Comparison of ENCODE assay signal across 16 cellular contexts in genomic region chr1:51969038-51969705, GRCh38. TPM values are rescaled to one million over a fixed set of nuclear protein-coding genes. Genes with fewer than 3 reads are reported as not detected.
A peak's percentile ranks its signal among the peaks of the same experiment; 100 is the strongest.
DNase-seq lines count a peak whose midpoint lies in the region; ATAC-seq and TF ChIP-seq lines count a peak whose summit lies in the region.
"Had no signal": no experiment of that assay in that cellular context is flagged by ENCODE, and none has a peak within 500 bp of the region (broad histone marks: within the 10 kb centered on the region; RNA-seq: fewer than 3 reads in every experiment).

No MANE protein-coding gene starts in this region.

- H3K4ac ChIP-seq in neuronal stem cell (ENCODE audit: low read length): no peak overlapping the region

- no peak overlapping the region for H3K18ac ChIP-seq in neuronal stem cell (ENCODE audit: low read length)

- no peak overlapping the region for H2AFZ ChIP-seq in neuronal stem cell (ENCODE audit: low read length)

- H3K27me3 Mint-ChIP-seq in endodermal cell (ENCODE audit: insufficient read depth): no peaks in the 10 kb centered on the region

- no peak overlapping the region for H3K14ac ChIP-seq in neuronal stem cell (ENCODE audit: low read length)

- peaks cover 60% of the 10 kb centered on the region for H3K36me3 Mint-ChIP-seq in endodermal cell (ENCODE audit: low read depth)
- H3K36me3 Mint-ChIP-seq: stimulated activated naive B cell treated with anti-CD40 and anti-IgM and Interleukin-4, amounts not matched to agents 10 μg/mL and 1 μg/mL and 100 μg/mL, for 72 hours had no signal

- no peak overlapping the region for H2BK120ac ChIP-seq in neuronal stem cell (ENCODE audit: low read depth, low read length)

- H2AK5ac ChIP-seq in neuronal stem cell (ENCODE audit: low read depth, low read length): no peak overlapping the region

- no peak overlapping the region for H2BK15ac ChIP-seq in neuronal stem cell (ENCODE audit: low read length)

- H3K9ac ChIP-seq in endodermal cell (ENCODE audit: extremely low read depth, low read length, poor library complexity, severe bottlenecking) (peak overlapping the region; percentile 32), neuronal stem cell (ENCODE audit: low read depth, low read length, poor library complexity) (no peak overlapping the region)

- H3K4me1 Mint-ChIP-seq in endodermal cell: peaks cover 40% of the 10 kb centered on the region

- H3K4me1 ChIP-seq in endodermal cell (ENCODE audit: control insufficient read depth, insufficient read depth, low read length) (peaks cover 24% of the 10 kb centered on the region), neuronal stem cell (ENCODE audit: control insufficient read depth in 2 of 2, insufficient read depth in 1 of 2, low read depth in 1 of 2, low read length in 2 of 2) (peaks cover 2 to 4% of the 10 kb centered on the region in 2 donors)
- H3K4me1 ChIP-seq: left lung had no signal

- H3K23ac ChIP-seq in neuronal stem cell (ENCODE audit: low read depth, low read length, poor library complexity): no peak overlapping the region

- H2BK5ac ChIP-seq in neuronal stem cell (ENCODE audit: low read length): no peak overlapping the region

- no peak overlapping the region for H4K8ac ChIP-seq in neuronal stem cell (ENCODE audit: low read depth, low read length)

- no peak overlapping the region for H4K91ac ChIP-seq in neuronal stem cell (ENCODE audit: low read depth, low read length, poor library complexity)

- H3K79me1 ChIP-seq in neuronal stem cell (ENCODE audit: low read depth, low read length): no peaks in the 10 kb centered on the region

- H3K36me3 ChIP-seq in endodermal cell (ENCODE audit: control insufficient read depth, insufficient read depth, low read length) (peaks cover 59% of the 10 kb centered on the region), neuronal stem cell (replicated peaks in 1 of 2; ENCODE audit: control insufficient read depth in 2 of 2, insufficient read depth in 2 of 2, low read length in 2 of 2) (peaks cover 0 to 2% of the 10 kb centered on the region in 2 donors)
- H3K36me3 ChIP-seq: left lung, neutrophil had no signal

- H3K27ac ChIP-seq in endodermal cell (ENCODE audit: low read depth, low read length) (no peak overlapping the region), neuronal stem cell (replicated peaks; ENCODE audit: low read length) (no peak overlapping the region)
- H3K27ac ChIP-seq: C4-2B, left lung, neutrophil had no signal

- H2BK12ac ChIP-seq in neuronal stem cell (ENCODE audit: low read length): no peak overlapping the region

- WGBS in endodermal cell (ENCODE audit: insufficient coverage in 1 of 2, insufficient read length in 1 of 2), 2 experiments: 95 to 96% methylated on average over 3 to 7 of the region's 8 CpGs
- no CpG with 5 or more reads among the region's 8 CpGs for WGBS in neuronal stem cell (ENCODE audit: extremely low coverage in 2 of 2, insufficient read length in 2 of 2, insufficient replicate concordance in 1 of 2), 2 donors

- DNase-seq in AG09319 (ENCODE audit: extremely low read depth, low read depth): peak; percentile 62
- peak; percentile 91 for DNase-seq in LHCN-M2 (ENCODE audit: low read depth)
- no peak for DNase-seq in endodermal cell
- peak; percentile 74 for DNase-seq in mucosa of gallbladder (ENCODE audit: low spot score)
- DNase-seq in neuronal stem cell (ENCODE audit: low spot score): no peak
- no peak for DNase-seq in NCI-H510A (lab: John Stamatoyannopoulos, UW)
- DNase-seq: activated CD4-positive, alpha-beta T cell treated with anti-CD3 and anti-CD28 coated beads, Interleukin-2, amount 50 U/mL, for 1 hour; left lung; NCI-H2029 treated with DMSO at 0.1 percent for 48 hours; stimulated activated naive B cell treated with anti-CD40 and anti-IgM and Interleukin-4, amounts not matched to agents 10 μg/mL and 1 μg/mL and 100 μg/mL, for 72 hours; SW 1271 had no signal

- H3K27me3 ChIP-seq in endodermal cell (ENCODE audit: control insufficient read depth, insufficient read depth, low read length, poor library complexity, severe bottlenecking): no peaks in the 10 kb centered on the region
- no peaks in the 10 kb centered on the region for H3K27me3 ChIP-seq in neuronal stem cell (ENCODE audit: control insufficient read depth in 3 of 3, insufficient read depth in 3 of 3, low read depth in 1 of 3, low read length in 3 of 3)

- peak overlapping the region; percentile 41 for H3K4me3 ChIP-seq in endodermal cell (ENCODE audit: low read length)
- H3K4me3 ChIP-seq in neuronal stem cell (ENCODE audit: low read length in 2 of 2): no peak overlapping the region
- H3K4me3 ChIP-seq: K562, left lung had no signal

- TF ChIP-seq CTCF in AG09319 (IDR thresholded peaks at IDR 0.05; ENCODE audit: low read depth, low read length): no peak
- no peak for TF ChIP-seq CTCF in endodermal cell (conservative IDR thresholded peaks at IDR 0.05)

- H3K4me2 ChIP-seq in neuronal stem cell (ENCODE audit: insufficient read depth, low read length, poor library complexity, severe bottlenecking): no peak overlapping the region

- H3K9me3 ChIP-seq in endodermal cell (ENCODE audit: control insufficient read depth, low read length) (peaks cover 5% of the 10 kb centered on the region), neuronal stem cell (replicated peaks in 1 of 2; ENCODE audit: control insufficient read depth in 2 of 2, insufficient read depth in 1 of 2, low read depth in 1 of 2, low read length in 2 of 2) (no peaks in the 10 kb centered on the region)
- H3K9me3 ChIP-seq: left lung, neutrophil had no signal

- H3K27ac Mint-ChIP-seq in endodermal cell: peak overlapping the region; percentile 95
- H3K27ac Mint-ChIP-seq: stimulated activated naive B cell treated with anti-CD40 and anti-IgM and Interleukin-4, amounts not matched to agents 10 μg/mL and 1 μg/mL and 100 μg/mL, for 72 hours had no signal

- no peaks in the 10 kb centered on the region for H3K9me3 Mint-ChIP-seq in endodermal cell
- H3K9me3 Mint-ChIP-seq: stimulated activated naive B cell treated with anti-CD40 and anti-IgM and Interleukin-4, amounts not matched to agents 10 μg/mL and 1 μg/mL and 100 μg/mL, for 72 hours had no signal

- ATAC-seq in HG03442 (IDR thresholded peaks at IDR 0.05; ENCODE audit: unreplicated experiment): no peak
- no peak for ATAC-seq in GM18520 (IDR thresholded peaks at IDR 0.05; ENCODE audit: unreplicated experiment)
- ATAC-seq: K562; left lung; stimulated activated naive B cell treated with anti-CD40 and anti-IgM and Interleukin-4, amounts not matched to agents 10 μg/mL and 1 μg/mL and 100 μg/mL, for 72 hours had no signal

- no peak overlapping the region for H3K4me3 Mint-ChIP-seq in endodermal cell
- H3K4me3 Mint-ChIP-seq: stimulated activated naive B cell treated with anti-CD40 and anti-IgM and Interleukin-4, amounts not matched to agents 10 μg/mL and 1 μg/mL and 100 μg/mL, for 72 hours had no signal

RNA-seq across cellular contexts. Expression of gene RAB3B, which starts 21.3 kb away (rescaled TPM):
- total RNA-seq in LHCN-M2 (2014; rRNA removed) (12.2 and 12.4 TPM in 2 replicates), endodermal cell (10 to 100 TPM; 58.1 to 66.0 TPM), mucosa of gallbladder (38.3 TPM)
- 15.9 TPM for polyA plus RNA-seq in LHCN-M2 (2012)
- polyA plus RNA-seq in endodermal cell (2013, experiment 1 of 2): 14.6 TPM
- 16.6 TPM for polyA plus RNA-seq in endodermal cell (2013, experiment 2 of 2)
- polyA plus RNA-seq in neuronal stem cell (2013, experiment 1 of 2): 8.5 TPM
- polyA plus RNA-seq in neuronal stem cell (2013, experiment 2 of 2): 9.1 TPM

Comparison
In these comparisons a context has a peak if more than half of its experiments do, and no peak if none do; other contexts are left out.
1. DNase-seq: peak in AG09319 (single experiment), LHCN-M2 (single experiment) and mucosa of gallbladder (single experiment); none in endodermal cell (single experiment), neuronal stem cell (single experiment) and NCI-H510A (single experiment).